In the genomic region with DNA sequence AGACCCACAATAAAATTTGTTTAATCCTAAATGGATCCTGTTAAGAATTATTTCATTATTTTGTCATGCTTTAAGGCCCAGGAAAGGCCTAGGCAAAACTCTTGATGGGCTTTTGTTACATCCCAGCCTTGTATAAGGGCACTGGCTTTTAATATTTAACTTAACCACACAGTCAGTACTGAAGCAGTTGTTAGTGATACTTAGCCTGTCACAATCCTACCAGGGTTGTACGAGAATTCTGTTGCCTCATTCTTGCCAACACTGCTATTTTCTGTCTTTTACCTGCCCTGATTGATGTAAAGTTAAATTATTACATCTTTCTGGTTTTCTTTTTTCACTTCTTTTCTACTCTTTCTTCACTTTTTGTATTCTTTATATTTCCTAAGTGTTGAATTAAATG, we compare ENCODE assay signal across 1 cellular context.
TF ChIP-seq lines count a peak whose summit lies in the region.

No MANE protein-coding gene starts in this region.

TF ChIP-seq in K562, 482 proteins besides CTCF, POLR2A, EP300 and RAD21:
- TF ChIP-seq ELF2 (CRISPR knock-in tag; IDR thresholded peaks at IDR 0.05), result no peak
- TF ChIP-seq, protein P1, sequence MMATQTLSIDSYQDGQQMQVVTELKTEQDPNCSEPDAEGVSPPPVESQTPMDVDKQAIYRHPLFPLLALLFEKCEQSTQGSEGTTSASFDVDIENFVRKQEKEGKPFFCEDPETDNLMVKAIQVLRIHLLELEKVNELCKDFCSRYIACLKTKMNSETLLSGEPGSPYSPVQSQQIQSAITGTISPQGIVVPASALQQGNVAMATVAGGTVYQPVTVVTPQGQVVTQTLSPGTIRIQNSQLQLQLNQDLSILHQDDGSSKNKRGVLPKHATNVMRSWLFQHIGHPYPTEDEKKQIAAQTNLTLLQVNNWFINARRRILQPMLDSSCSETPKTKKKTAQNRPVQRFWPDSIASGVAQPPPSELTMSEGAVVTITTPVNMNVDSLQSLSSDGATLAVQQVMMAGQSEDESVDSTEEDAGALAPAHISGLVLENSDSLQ (IDR thresholded peaks at IDR 0.05), result no peak
- TF ChIP-seq NCOR1 (IDR thresholded peaks at IDR 0.05), result no peak
- no peak for TF ChIP-seq NFE2 (IDR thresholded peaks at IDR 0.05; ENCODE audit: low read depth)
- TF ChIP-seq NONO (IDR thresholded peaks at IDR 0.05; ENCODE audit: low read depth in 2 of 2, low read length in 1 of 2), result no peak
- TF ChIP-seq SIN3A (IDR thresholded peaks at IDR 0.05; ENCODE audit: borderline replicate concordance in 2 of 2, control insufficient read depth in 1 of 2, low read depth in 2 of 2, low read length in 2 of 2), result no peak
- TF ChIP-seq FOS (IDR thresholded peaks at IDR 0.05; ENCODE audit: extremely low read depth, insufficient read length), result no peak
- TF ChIP-seq CBX8 (IDR thresholded peaks at IDR 0.05; ENCODE audit: borderline replicate concordance, extremely low read depth, low read depth, low read length, poor library complexity, severe bottlenecking), result no peak
- TF ChIP-seq RUNX1 (IDR thresholded peaks at IDR 0.05; ENCODE audit: low read depth), result no peak
- TF ChIP-seq ZFP1 (CRISPR knock-in tag; IDR thresholded peaks at IDR 0.05), result no peak
- TF ChIP-seq KLF16 (IDR thresholded peaks at IDR 0.05), result no peak
- TF ChIP-seq BHLHE40 (IDR thresholded peaks at IDR 0.05; ENCODE audit: low read length), result no peak
- TF ChIP-seq, protein P2, sequence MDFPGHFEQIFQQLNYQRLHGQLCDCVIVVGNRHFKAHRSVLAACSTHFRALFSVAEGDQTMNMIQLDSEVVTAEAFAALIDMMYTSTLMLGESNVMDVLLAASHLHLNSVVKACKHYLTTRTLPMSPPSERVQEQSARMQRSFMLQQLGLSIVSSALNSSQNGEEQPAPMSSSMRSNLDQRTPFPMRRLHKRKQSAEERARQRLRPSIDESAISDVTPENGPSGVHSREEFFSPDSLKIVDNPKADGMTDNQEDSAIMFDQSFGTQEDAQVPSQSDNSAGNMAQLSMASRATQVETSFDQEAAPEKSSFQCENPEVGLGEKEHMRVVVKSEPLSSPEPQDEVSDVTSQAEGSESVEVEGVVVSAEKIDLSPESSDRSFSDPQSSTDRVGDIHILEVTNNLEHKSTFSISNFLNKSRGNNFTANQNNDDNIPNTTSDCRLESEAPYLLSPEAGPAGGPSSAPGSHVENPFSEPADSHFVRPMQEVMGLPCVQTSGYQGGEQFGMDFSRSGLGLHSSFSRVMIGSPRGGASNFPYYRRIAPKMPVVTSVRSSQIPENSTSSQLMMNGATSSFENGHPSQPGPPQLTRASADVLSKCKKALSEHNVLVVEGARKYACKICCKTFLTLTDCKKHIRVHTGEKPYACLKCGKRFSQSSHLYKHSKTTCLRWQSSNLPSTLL (IDR thresholded peaks at IDR 0.05), result no peak
